ENCODE assay signal across 13 cellular contexts in genomic region chr4:54516556-54517215, GRCh38.
"Had no signal": no experiment of that assay in that cellular context is flagged by ENCODE, and none has a peak within 500 bp of the region (broad histone marks: within the 10 kb centered on the region; RNA-seq: fewer than 3 reads in every experiment).

No MANE protein-coding gene starts in this region.

- H3K4me1 ChIP-seq: psoas muscle had no signal

- H3K4me3 ChIP-seq: psoas muscle, sigmoid colon, suprapubic skin had no signal

- H3K27me3 ChIP-seq: brain microvascular endothelial cell, sigmoid colon, suprapubic skin had no signal

- DNase-seq: activated CD8-positive, alpha-beta memory T cell treated with anti-CD3 and anti-CD28 coated beads, Interleukin-2, amount 10 ng/mL, durations not matched to agents 7 days and 5 days; activated effector memory CD4-positive, alpha-beta T cell treated with Interleukin-2 at 50 U/mL for 16 hours; activated T-cell treated with anti-CD3 and anti-CD28 coated beads, Interleukin-2, amount 50 U/mL, for 24 hours; amygdala; brain microvascular endothelial cell; left colon; nephron progenitor cell; psoas muscle; sigmoid colon; stimulated activated CD4-positive, alpha-beta T cell treated with anti-CD3 and anti-CD28 coated beads, Interleukin-2, amount 100 ng/mL, for 48 hours; stimulated activated naive CD8-positive, alpha-beta T cell treated with anti-CD3 and anti-CD28 coated beads, Interleukin-15, Interleukin-2, amounts not matched to agents 100 U/mL and 50 U/mL, for 24 hours had no signal

- H3K36me3 ChIP-seq: brain microvascular endothelial cell, sigmoid colon, suprapubic skin had no signal

- FAIRE-seq: endometrium had no signal

- H3K9me3 ChIP-seq: psoas muscle, sigmoid colon, suprapubic skin had no signal

- H3K27ac ChIP-seq: brain microvascular endothelial cell, psoas muscle, sigmoid colon, suprapubic skin had no signal
